Comparison of ENCODE assay signal across 13 cellular contexts in genomic region chr17:17504341-17505140, GRCh38.
"Had no signal": no experiment of that assay in that cellular context is flagged by ENCODE, and none has a peak within 500 bp of the region (broad histone marks: within the 10 kb centered on the region; RNA-seq: fewer than 3 reads in every experiment).

No MANE protein-coding gene starts in this region.

- H3K4me1 ChIP-seq: sigmoid colon had no signal

- H3K4me2 ChIP-seq: SK-N-SH had no signal

- H3K9ac ChIP-seq: SK-N-SH had no signal

- H3K27ac ChIP-seq: prostate gland, sigmoid colon, spleen, transverse colon had no signal

- H3K36me3 ChIP-seq: prostate gland, sigmoid colon, transverse colon had no signal

- H3K9me3 ChIP-seq: prostate gland, sigmoid colon, SK-N-SH, spleen, transverse colon had no signal

- H3K27me3 ChIP-seq: sigmoid colon, spleen, transverse colon had no signal

- H3K27me3 Mint-ChIP-seq: activated CD4-positive, alpha-beta memory T cell treated with anti-CD3 and anti-CD28 coated beads, Interleukin-2, amount 10 ng/mL, durations not matched to agents 7 days and 5 days; activated CD8-positive, alpha-beta memory T cell treated with anti-CD3 and anti-CD28 coated beads, Interleukin-2, amount 10 ng/mL, durations not matched to agents 7 days and 5 days had no signal

- H3K4me3 Mint-ChIP-seq: activated CD4-positive, alpha-beta memory T cell treated with anti-CD3 and anti-CD28 coated beads, Interleukin-2, amount 10 ng/mL, durations not matched to agents 7 days and 5 days; activated CD8-positive, alpha-beta memory T cell treated with anti-CD3 and anti-CD28 coated beads, Interleukin-2, amount 10 ng/mL, durations not matched to agents 7 days and 5 days; activated naive CD8-positive, alpha-beta T cell; nephron progenitor cell; T-helper 2 cell treated with Interferon-gamma antibody and Interleukin-4, amounts not matched to agents 5 μg/mL and 100 μg/mL, for 36 hours had no signal

- H3K4me3 ChIP-seq: prostate gland, sigmoid colon, spleen, transverse colon had no signal

- H3K4me1 Mint-ChIP-seq: activated CD4-positive, alpha-beta memory T cell treated with anti-CD3 and anti-CD28 coated beads, Interleukin-2, amount 10 ng/mL, durations not matched to agents 7 days and 5 days; activated CD8-positive, alpha-beta memory T cell treated with anti-CD3 and anti-CD28 coated beads, Interleukin-2, amount 10 ng/mL, durations not matched to agents 7 days and 5 days had no signal

- H3K36me3 Mint-ChIP-seq: activated CD8-positive, alpha-beta memory T cell treated with anti-CD3 and anti-CD28 coated beads, Interleukin-2, amount 10 ng/mL, durations not matched to agents 7 days and 5 days; activated naive CD8-positive, alpha-beta T cell had no signal

- ATAC-seq: activated CD8-positive, alpha-beta memory T cell treated with anti-CD3 and anti-CD28 coated beads, Interleukin-2, amount 10 ng/mL, durations not matched to agents 7 days and 5 days had no signal

- DNase-seq: activated CD4-positive, alpha-beta memory T cell treated with anti-CD3 and anti-CD28 coated beads, Interleukin-2, amount 10 ng/mL, durations not matched to agents 7 days and 5 days; activated CD4-positive, alpha-beta T cell treated with anti-CD3 and anti-CD28 coated beads for 48 hours; activated CD8-positive, alpha-beta memory T cell treated with anti-CD3 and anti-CD28 coated beads, Interleukin-2, amount 10 ng/mL, durations not matched to agents 7 days and 5 days; amniotic stem cell; nephron progenitor cell; sigmoid colon; SK-N-SH; spleen; stimulated activated naive CD4-positive, alpha-beta T cell; transverse colon had no signal

- H3K27ac Mint-ChIP-seq: activated CD4-positive, alpha-beta memory T cell treated with anti-CD3 and anti-CD28 coated beads, Interleukin-2, amount 10 ng/mL, durations not matched to agents 7 days and 5 days; activated CD8-positive, alpha-beta memory T cell treated with anti-CD3 and anti-CD28 coated beads, Interleukin-2, amount 10 ng/mL, durations not matched to agents 7 days and 5 days; activated naive CD8-positive, alpha-beta T cell; nephron progenitor cell; T-helper 2 cell treated with Interferon-gamma antibody and Interleukin-4, amounts not matched to agents 5 μg/mL and 100 μg/mL, for 36 hours had no signal

- H3K9me3 Mint-ChIP-seq: activated CD4-positive, alpha-beta memory T cell treated with anti-CD3 and anti-CD28 coated beads, Interleukin-2, amount 10 ng/mL, durations not matched to agents 7 days and 5 days; nephron progenitor cell; T-helper 2 cell treated with Interferon-gamma antibody and Interleukin-4, amounts not matched to agents 5 μg/mL and 100 μg/mL, for 36 hours had no signal
